22 cellular contexts compared by ENCODE assay signal in genomic region chr2:192578780-192579179, GRCh38.
"Had no signal": no experiment of that assay in that cellular context is flagged by ENCODE, and none has a peak within 500 bp of the region (broad histone marks: within the 10 kb centered on the region; RNA-seq: fewer than 3 reads in every experiment).

No MANE protein-coding gene starts in this region.

- H3K9me3 Mint-ChIP-seq: activated CD4-positive, alpha-beta memory T cell treated with anti-CD3 and anti-CD28 coated beads for 36 hours; activated naive CD4-positive, alpha-beta T cell treated with anti-CD3 and anti-CD28 coated beads, Interleukin-2, amount 10 ng/mL, durations not matched to agents 7 days and 5 days; endodermal cell; neural crest cell; stimulated activated naive CD8-positive, alpha-beta T cell treated with anti-CD3 and anti-CD28 coated beads, Interleukin-15, amount 100 ng/mL, for 72 hours had no signal

- ATAC-seq: gastroesophageal sphincter; left colon; naive thymus-derived CD4-positive, alpha-beta T cell; sciatic nerve; stimulated activated effector memory CD8-positive, alpha-beta T cell treated with anti-CD3 and anti-CD28 coated beads, Interleukin-12 subunit alpha, Interleukin-12 subunit beta, amount 100 ng/mL, for 72 hours; stimulated activated naive CD8-positive, alpha-beta T cell treated with anti-CD3 and anti-CD28 coated beads, Interleukin-15, amount 100 ng/mL, for 72 hours had no signal

- H3K36me3 Mint-ChIP-seq: activated CD4-positive, alpha-beta memory T cell treated with anti-CD3 and anti-CD28 coated beads for 36 hours; activated naive CD4-positive, alpha-beta T cell treated with anti-CD3 and anti-CD28 coated beads, Interleukin-2, amount 10 ng/mL, durations not matched to agents 7 days and 5 days; naive thymus-derived CD4-positive, alpha-beta T cell; stimulated activated effector memory CD8-positive, alpha-beta T cell treated with anti-CD3 and anti-CD28 coated beads, Interleukin-12 subunit alpha, Interleukin-12 subunit beta, amount 100 ng/mL, for 72 hours had no signal

- H3K9me3 ChIP-seq: gastroesophageal sphincter, tibial nerve, uterus had no signal

- H3K27me3 ChIP-seq: cardiac muscle cell, gastroesophageal sphincter, tibial nerve, uterus had no signal

- H3K36me3 ChIP-seq: cardiac muscle cell, gastroesophageal sphincter, tibial nerve, uterus had no signal

- DNase-seq: activated CD4-positive, alpha-beta memory T cell treated with anti-CD3 and anti-CD28 coated beads for 36 hours; activated CD4-positive, alpha-beta T cell treated with anti-CD3 and anti-CD28 coated beads for 48 hours; activated effector memory CD4-positive, alpha-beta T cell treated with anti-CD3 and anti-CD28 coated beads, Interleukin-2, amount 50 U/mL, for 16 hours; activated naive CD4-positive, alpha-beta T cell treated with anti-CD3 and anti-CD28 coated beads, Interleukin-2, amount 10 ng/mL, durations not matched to agents 7 days and 5 days; amygdala; cortex of kidney; endodermal cell; head of caudate nucleus; islet precursor cell; left colon; naive thymus-derived CD4-positive, alpha-beta T cell; occipital lobe; small intestine; stimulated activated CD4-positive, alpha-beta T cell treated with anti-CD3 and anti-CD28 coated beads, Interleukin-2, amount 100 ng/mL, for 24 hours; stimulated activated naive CD8-positive, alpha-beta T cell treated with anti-CD3 and anti-CD28 coated beads, Interleukin-15, amount 100 ng/mL, for 72 hours; uterus had no signal

- H3K27ac Mint-ChIP-seq: activated CD4-positive, alpha-beta memory T cell treated with anti-CD3 and anti-CD28 coated beads for 36 hours; activated naive CD4-positive, alpha-beta T cell treated with anti-CD3 and anti-CD28 coated beads, Interleukin-2, amount 10 ng/mL, durations not matched to agents 7 days and 5 days; endodermal cell; naive thymus-derived CD4-positive, alpha-beta T cell; stimulated activated effector memory CD8-positive, alpha-beta T cell treated with anti-CD3 and anti-CD28 coated beads, Interleukin-12 subunit alpha, Interleukin-12 subunit beta, amount 100 ng/mL, for 72 hours; stimulated activated naive CD8-positive, alpha-beta T cell treated with anti-CD3 and anti-CD28 coated beads, Interleukin-15, amount 100 ng/mL, for 72 hours had no signal

- H3K27me3 Mint-ChIP-seq: activated CD4-positive, alpha-beta memory T cell treated with anti-CD3 and anti-CD28 coated beads for 36 hours; activated naive CD4-positive, alpha-beta T cell treated with anti-CD3 and anti-CD28 coated beads, Interleukin-2, amount 10 ng/mL, durations not matched to agents 7 days and 5 days; naive thymus-derived CD4-positive, alpha-beta T cell; stimulated activated naive CD8-positive, alpha-beta T cell treated with anti-CD3 and anti-CD28 coated beads, Interleukin-15, amount 100 ng/mL, for 72 hours had no signal

- H3K4me1 Mint-ChIP-seq: activated naive CD4-positive, alpha-beta T cell treated with anti-CD3 and anti-CD28 coated beads, Interleukin-2, amount 10 ng/mL, durations not matched to agents 7 days and 5 days; endodermal cell; naive thymus-derived CD4-positive, alpha-beta T cell; neural crest cell; stimulated activated effector memory CD8-positive, alpha-beta T cell treated with anti-CD3 and anti-CD28 coated beads, Interleukin-12 subunit alpha, Interleukin-12 subunit beta, amount 100 ng/mL, for 72 hours; stimulated activated naive CD8-positive, alpha-beta T cell treated with anti-CD3 and anti-CD28 coated beads, Interleukin-15, amount 100 ng/mL, for 72 hours had no signal

- H3K4me1 ChIP-seq: gastroesophageal sphincter, tibial nerve, uterus had no signal

- H3K4me3 Mint-ChIP-seq: activated CD4-positive, alpha-beta memory T cell treated with anti-CD3 and anti-CD28 coated beads for 36 hours; activated naive CD4-positive, alpha-beta T cell treated with anti-CD3 and anti-CD28 coated beads, Interleukin-2, amount 10 ng/mL, durations not matched to agents 7 days and 5 days; endodermal cell; naive thymus-derived CD4-positive, alpha-beta T cell; neural crest cell; stimulated activated effector memory CD8-positive, alpha-beta T cell treated with anti-CD3 and anti-CD28 coated beads, Interleukin-12 subunit alpha, Interleukin-12 subunit beta, amount 100 ng/mL, for 72 hours; stimulated activated naive CD8-positive, alpha-beta T cell treated with anti-CD3 and anti-CD28 coated beads, Interleukin-15, amount 100 ng/mL, for 72 hours had no signal

- H3K4me3 ChIP-seq: cardiac muscle cell, gastroesophageal sphincter, tibial nerve, uterus had no signal
